In genomic region chr3:61663728-61664492, GRCh38 we compare ENCODE assay signal across 9 cellular contexts.
DNase-seq lines count a peak whose midpoint lies in the region; TF ChIP-seq lines count a peak whose summit lies in the region.
"Had no signal": no experiment of that assay in that cellular context is flagged by ENCODE, and none has a peak within 500 bp of the region (broad histone marks: within the 10 kb centered on the region; RNA-seq: fewer than 3 reads in every experiment).

No MANE protein-coding gene starts in this region.

- TF ChIP-seq CTCF in endodermal cell (conservative IDR thresholded peaks at IDR 0.05) (no peak), nephron (IDR thresholded peaks at IDR 0.05; ENCODE audit: unreplicated experiment in 3 of 3) (no peak), ascending aorta (IDR thresholded peaks at IDR 0.05) (no peak)

- H3K36me3 ChIP-seq in MG63 (no peaks in the 10 kb centered on the region), endodermal cell (ENCODE audit: control insufficient read depth, insufficient read depth, low read length) (no peaks in the 10 kb centered on the region), ascending aorta (no peaks in the 10 kb centered on the region)

- peak overlapping the region; percentile 42 for H3K27ac ChIP-seq in endodermal cell (ENCODE audit: low read depth, low read length)
- no peak overlapping the region for H3K27ac ChIP-seq in ascending aorta

- H3K36me3 Mint-ChIP-seq in endodermal cell (ENCODE audit: low read depth): peaks cover 9% of the 10 kb centered on the region
- peaks cover 14% of the 10 kb centered on the region for H3K36me3 Mint-ChIP-seq in nephron (ENCODE audit: low read depth)

- H3K4me3 ChIP-seq in MG63 (peak overlapping the region; percentile 30), endodermal cell (ENCODE audit: low read length) (no peak overlapping the region), ascending aorta (no peak overlapping the region)

- DNase-seq in DMS 273 treated with DMSO at 0.1 percent for 48 hours (lab: John Stamatoyannopoulos, UW) (peak; percentile 13), MG63 (peak; percentile 77), endodermal cell (peak; percentile 83), NCI-H1930 (lab: John Stamatoyannopoulos, UW) (no peak), NCI-H128 (lab: John Stamatoyannopoulos, UW; ENCODE audit: unreplicated experiment) (no peak), ascending aorta (ENCODE audit: low spot score in 2 of 2) (no peak)
- DNase-seq in stimulated activated CD4-positive, alpha-beta T cell treated with anti-CD3 and anti-CD28 coated beads, Interleukin-2, amount 100 ng/mL, for 24 hours: no peak
- DNase-seq: activated T-cell treated with anti-CD3 and anti-CD28 coated beads, Interleukin-2, amount 50 U/mL, for 24 hours had no signal

- no peaks in the 10 kb centered on the region for H3K9me3 Mint-ChIP-seq in endodermal cell
- no peaks in the 10 kb centered on the region for H3K9me3 Mint-ChIP-seq in nephron
- H3K9me3 Mint-ChIP-seq: activated T-cell treated with anti-CD3 and anti-CD28 coated beads, Interleukin-2, amount 50 U/mL, for 24 hours had no signal

- WGBS in endodermal cell (ENCODE audit: insufficient coverage in 1 of 2, insufficient read length in 1 of 2), 2 experiments: 79 to 81% methylated on average over 5 to 8 of the region's 8 CpGs

- intact Hi-C loops in ascending aorta (cut with DNase I): no loop called here

- H3K9me3 ChIP-seq in MG63 (no peaks in the 10 kb centered on the region), endodermal cell (ENCODE audit: control insufficient read depth, low read length) (no peaks in the 10 kb centered on the region), ascending aorta (no peaks in the 10 kb centered on the region)

- H3K27me3 ChIP-seq in MG63 (no peaks in the 10 kb centered on the region), endodermal cell (ENCODE audit: control insufficient read depth, insufficient read depth, low read length, poor library complexity, severe bottlenecking) (no peaks in the 10 kb centered on the region), ascending aorta (no peaks in the 10 kb centered on the region)

- H3K4me1 ChIP-seq in endodermal cell (ENCODE audit: control insufficient read depth, insufficient read depth, low read length): peaks cover 4% of the 10 kb centered on the region
- peaks cover 0 to 16% of the 10 kb centered on the region in 2 donors for H3K4me1 ChIP-seq in ascending aorta

- no peaks in the 10 kb centered on the region for H3K27me3 Mint-ChIP-seq in endodermal cell (ENCODE audit: insufficient read depth)
- H3K27me3 Mint-ChIP-seq in nephron (ENCODE audit: low read depth): no peaks in the 10 kb centered on the region
- H3K27me3 Mint-ChIP-seq: activated T-cell treated with anti-CD3 and anti-CD28 coated beads, Interleukin-2, amount 50 U/mL, for 24 hours had no signal

- H3K9ac ChIP-seq in endodermal cell (ENCODE audit: extremely low read depth, low read length, poor library complexity, severe bottlenecking): no peak overlapping the region

- H3K4me1 Mint-ChIP-seq in endodermal cell (peaks cover 20% of the 10 kb centered on the region), nephron (peaks cover 39% of the 10 kb centered on the region)

- H3K4me3 Mint-ChIP-seq in endodermal cell (no peak overlapping the region), nephron (peak overlapping the region; percentile 9 to 69 (median 59))
- H3K4me3 Mint-ChIP-seq: activated T-cell treated with anti-CD3 and anti-CD28 coated beads, Interleukin-2, amount 50 U/mL, for 24 hours had no signal

- H3K27ac Mint-ChIP-seq in endodermal cell: peak overlapping the region; percentile 85
- H3K27ac Mint-ChIP-seq in nephron: peak overlapping the region; percentile 92 to 94 (median 93)
- H3K27ac Mint-ChIP-seq: activated T-cell treated with anti-CD3 and anti-CD28 coated beads, Interleukin-2, amount 50 U/mL, for 24 hours had no signal

Comparison
In these comparisons a context has a peak if more than half of its experiments do, and no peak if none do; other contexts are left out.
1. DNase-seq: peak in DMS 273 treated with DMSO at 0.1 percent for 48 hours (single experiment), MG63 (single experiment) and endodermal cell (single experiment); none in NCI-H1930 (0 of 2), NCI-H128 (single experiment), ascending aorta (0 of 2) and stimulated activated CD4-positive, alpha-beta T cell treated with anti-CD3 and anti-CD28 coated beads, Interleukin-2, amount 100 ng/mL, for 24 hours (0 of 2).